ENCODE assay signal across 18 cellular contexts in genomic region chr20:8215516-8215915, GRCh38.
DNase-seq lines count a peak whose midpoint lies in the region; ATAC-seq and TF ChIP-seq lines count a peak whose summit lies in the region.
"Had no signal": no experiment of that assay in that cellular context is flagged by ENCODE, and none has a peak within 500 bp of the region (broad histone marks: within the 10 kb centered on the region; RNA-seq: fewer than 3 reads in every experiment).

No MANE protein-coding gene starts in this region.

- H3K4me3 Mint-ChIP-seq in nephron (peak overlapping the region in 2 of 3 experiments; percentile 11 to 15), chondrocyte (ENCODE audit: unreplicated experiment) (no peak overlapping the region)

- H3K27me3 Mint-ChIP-seq in nephron (ENCODE audit: low read depth): peaks cover 11% of the 10 kb centered on the region
- H3K27me3 Mint-ChIP-seq in chondrocyte (ENCODE audit: low read depth): no peaks in the 10 kb centered on the region
- H3K27me3 Mint-ChIP-seq: stimulated activated naive CD8-positive, alpha-beta T cell treated with anti-CD3 and anti-CD28 coated beads, Interleukin-15, amount 100 ng/mL, for 72 hours had no signal

- H3K36me3 ChIP-seq in BLaER1 (peaks cover 5% of the 10 kb centered on the region; the same call in 1 of the 2 replicates), esophagus muscularis mucosa (no peaks in the 10 kb centered on the region), mammary epithelial cell (ENCODE audit: insufficient read depth, low read length) (no peaks in the 10 kb centered on the region)
- H3K36me3 ChIP-seq: cardiac muscle cell, ovary, vagina had no signal

- no peak overlapping the region for H3K9ac ChIP-seq in BLaER1
- H3K9ac ChIP-seq in mammary epithelial cell (ENCODE audit: insufficient read depth, low read length): no peak overlapping the region

- WGBS in esophagus muscularis mucosa: 41% methylated on average over 6 of the region's 6 CpGs
- 81% methylated on average over 6 of the region's 6 CpGs for WGBS in mammary epithelial cell (ENCODE audit: low coverage, missing lambda C conversion rate)

- BruUV-seq in mammary epithelial cell (replicated peaks; lab: Mats Ljungman, UMichigan): no TSS peak

- DNase-seq in NCI-H69 (lab: John Stamatoyannopoulos, UW) (peak; percentile 23), esophagus muscularis mucosa (ENCODE audit: extremely low spot score) (no peak), chondrocyte (ENCODE audit: low spot score) (no peak), islet precursor cell (no peak), mammary epithelial cell (no peak)
- no peak for DNase-seq in activated naive CD4-positive, alpha-beta T cell treated with anti-CD3 and anti-CD28 coated beads, Interleukin-2, amount 50 U/mL, for 72 hours (ENCODE audit: low spot score in 2 of 2)
- DNase-seq: effector CD8-positive, alpha-beta T cell; GF-D8; NCI-H1092 treated with DMSO at 0.1 percent for 48 hours; ovary; stimulated activated CD4-positive, alpha-beta T cell treated with anti-CD3 and anti-CD28 coated beads, Interleukin-15, amount 100 ng/mL, for 24 hours; stimulated activated naive CD8-positive, alpha-beta T cell treated with anti-CD3 and anti-CD28 coated beads, Interleukin-15, amount 100 ng/mL, for 72 hours had no signal

- H3K4me3 ChIP-seq in BLaER1 (no peak overlapping the region), esophagus muscularis mucosa (peak overlapping the region; percentile 1 to 32 (median 26)), mammary epithelial cell (replicated peaks in 1 of 3; ENCODE audit: insufficient read depth in 1 of 3, low read depth in 2 of 3, low read length in 3 of 3) (no peak overlapping the region)
- H3K4me3 ChIP-seq: cardiac muscle cell, ovary, vagina had no signal

- intact Hi-C loops in esophagus muscularis mucosa (cut with DNase I) (loop anchor here (10.0 kb wide), 1 partner anchor 159 kb away; no protein-coding TSS in a partner anchor), mammary epithelial cell (cut with micrococcal nuclease) (no loop called here)

- TF ChIP-seq CTCF in esophagus muscularis mucosa (IDR thresholded peaks at IDR 0.05) (no peak), nephron (IDR thresholded peaks at IDR 0.05; ENCODE audit: unreplicated experiment in 3 of 3) (no peak), chondrocyte (IDR thresholded peaks at IDR 0.05) (no peak), mammary epithelial cell (conservative IDR thresholded peaks at IDR 0.05 in 1 of 2, IDR thresholded peaks at IDR 0.05 in 1 of 2; ENCODE audit: extremely low read depth in 1 of 2, insufficient read depth in 1 of 2, low read depth in 1 of 2, low read length in 2 of 2) (no peak)

- CTCF ChIA-PET in mammary epithelial cell (lab: Charles Lee; ENCODE audit: low non-redundant PET): no interaction called here

- no peak overlapping the region for H2AFZ ChIP-seq in mammary epithelial cell (ENCODE audit: low read depth, low read length)

- ATAC-seq in activated naive CD4-positive, alpha-beta T cell treated with anti-CD3 and anti-CD28 coated beads, Interleukin-2, amount 50 U/mL, for 72 hours: no peak
- ATAC-seq: activated CD4-positive, CD25-positive, alpha-beta regulatory T cell treated with anti-CD3 and anti-CD28 coated beads, Interleukin-2, amount 50 U/mL, for 24 hours; Right ventricle myocardium inferior; stimulated activated naive CD8-positive, alpha-beta T cell treated with anti-CD3 and anti-CD28 coated beads, Interleukin-15, amount 100 ng/mL, for 72 hours had no signal

- H3K27me3 ChIP-seq in BLaER1 (no peaks in the 10 kb centered on the region), esophagus muscularis mucosa (no peaks in the 10 kb centered on the region), mammary epithelial cell (ENCODE audit: insufficient read depth, low read length) (peaks cover 4% of the 10 kb centered on the region)
- H3K27me3 ChIP-seq: cardiac muscle cell, ovary, vagina had no signal

- dilution Hi-C loops in mammary epithelial cell (cut with HindIII; ENCODE audit: low sequenced_read_pairs): no loop called here

- H4K20me1 ChIP-seq in BLaER1: no peaks in the 10 kb centered on the region
- no peaks in the 10 kb centered on the region for H4K20me1 ChIP-seq in mammary epithelial cell (ENCODE audit: insufficient read depth, low read length)

- in situ Hi-C loops in mammary epithelial cell (cut with MboI; ENCODE audit: low sequenced_read_pairs in 2 of 2): no loop called here

- TF ChIP-seq POLR2A in esophagus muscularis mucosa (IDR thresholded peaks at IDR 0.05; ENCODE audit: low read depth): no peak

- H3K79me2 ChIP-seq in mammary epithelial cell (ENCODE audit: insufficient read depth, low read length): no peaks in the 10 kb centered on the region

- TF ChIP-seq EP300 in esophagus muscularis mucosa (IDR thresholded peaks at IDR 0.05): no peak

- H3K4me2 ChIP-seq in BLaER1 (0 out of 2 replicates have a peak overlapping the region, but pooled peaks have one; percentile 7), mammary epithelial cell (ENCODE audit: insufficient read depth, low read depth, low read length) (no peak overlapping the region)

- H3K27ac Mint-ChIP-seq in nephron: peak overlapping the region; percentile 81 to 84 (median 83)
- no peak overlapping the region for H3K27ac Mint-ChIP-seq in activated naive CD4-positive, alpha-beta T cell treated with anti-CD3 and anti-CD28 coated beads, Interleukin-2, amount 50 U/mL, for 72 hours
- no peak overlapping the region for H3K27ac Mint-ChIP-seq in chondrocyte (ENCODE audit: unreplicated experiment)

- H3K4me1 Mint-ChIP-seq in nephron (peaks cover 48% of the 10 kb centered on the region), chondrocyte (ENCODE audit: low read depth) (peaks cover 39% of the 10 kb centered on the region)

- peaks cover 34% of the 10 kb centered on the region for H3K4me1 ChIP-seq in BLaER1
- peaks cover 16 to 80% (median 68%) of the 10 kb centered on the region in 4 donors for H3K4me1 ChIP-seq in esophagus muscularis mucosa
- no peaks in the 10 kb centered on the region for H3K4me1 ChIP-seq in mammary epithelial cell (ENCODE audit: insufficient read depth, low read length)
- H3K4me1 ChIP-seq: vagina had no signal

- peaks cover 3% of the 10 kb centered on the region for H3K9me3 Mint-ChIP-seq in nephron
- H3K9me3 Mint-ChIP-seq in activated naive CD4-positive, alpha-beta T cell treated with anti-CD3 and anti-CD28 coated beads, Interleukin-2, amount 50 U/mL, for 72 hours: peaks cover 0 to 4% of the 10 kb centered on the region in 2 donors
- no peaks in the 10 kb centered on the region for H3K9me3 Mint-ChIP-seq in chondrocyte (ENCODE audit: low read depth)
- H3K9me3 Mint-ChIP-seq: stimulated activated naive CD8-positive, alpha-beta T cell treated with anti-CD3 and anti-CD28 coated beads, Interleukin-15, amount 100 ng/mL, for 72 hours had no signal

- H3K36me3 Mint-ChIP-seq in nephron (ENCODE audit: low read depth): no peaks in the 10 kb centered on the region
- peaks cover 0 to 4% of the 10 kb centered on the region in 2 donors for H3K36me3 Mint-ChIP-seq in activated naive CD4-positive, alpha-beta T cell treated with anti-CD3 and anti-CD28 coated beads, Interleukin-2, amount 50 U/mL, for 72 hours
- H3K36me3 Mint-ChIP-seq in chondrocyte (ENCODE audit: low read depth): no peaks in the 10 kb centered on the region

- H3K27ac ChIP-seq in BLaER1 (no peak overlapping the region), esophagus muscularis mucosa (replicated peaks in 1 of 4) (peak overlapping the region; percentile 62 to 75 (median 68)), mammary epithelial cell (ENCODE audit: insufficient read depth, low read depth, low read length) (no peak overlapping the region)
- H3K27ac ChIP-seq: cardiac muscle cell, ovary, vagina had no signal

- peaks cover 5% of the 10 kb centered on the region; the same call in 1 of the 2 replicates for H3K9me3 ChIP-seq in BLaER1
- no peaks in the 10 kb centered on the region for H3K9me3 ChIP-seq in esophagus muscularis mucosa
- H3K9me3 ChIP-seq in mammary epithelial cell (replicated peaks; ENCODE audit: insufficient read depth, low read length): no peaks in the 10 kb centered on the region
- H3K9me3 ChIP-seq: ovary, vagina had no signal

Comparison
In these comparisons a context has a peak if more than half of its experiments do, and no peak if none do; other contexts are left out.
1. H3K27ac ChIP-seq: peak in esophagus muscularis mucosa (4 of 4); none in BLaER1 (single experiment) and mammary epithelial cell (single experiment).
2. H3K4me3 ChIP-seq: peak in esophagus muscularis mucosa (4 of 4); none in BLaER1 (single experiment) and mammary epithelial cell (0 of 3).
3. H3K27ac Mint-ChIP-seq: peak in nephron (3 of 3); none in activated naive CD4-positive, alpha-beta T cell treated with anti-CD3 and anti-CD28 coated beads, Interleukin-2, amount 50 U/mL, for 72 hours (0 of 2) and chondrocyte (single experiment).